Comparison of ENCODE assay signal across 15 cellular contexts in the genomic region with DNA sequence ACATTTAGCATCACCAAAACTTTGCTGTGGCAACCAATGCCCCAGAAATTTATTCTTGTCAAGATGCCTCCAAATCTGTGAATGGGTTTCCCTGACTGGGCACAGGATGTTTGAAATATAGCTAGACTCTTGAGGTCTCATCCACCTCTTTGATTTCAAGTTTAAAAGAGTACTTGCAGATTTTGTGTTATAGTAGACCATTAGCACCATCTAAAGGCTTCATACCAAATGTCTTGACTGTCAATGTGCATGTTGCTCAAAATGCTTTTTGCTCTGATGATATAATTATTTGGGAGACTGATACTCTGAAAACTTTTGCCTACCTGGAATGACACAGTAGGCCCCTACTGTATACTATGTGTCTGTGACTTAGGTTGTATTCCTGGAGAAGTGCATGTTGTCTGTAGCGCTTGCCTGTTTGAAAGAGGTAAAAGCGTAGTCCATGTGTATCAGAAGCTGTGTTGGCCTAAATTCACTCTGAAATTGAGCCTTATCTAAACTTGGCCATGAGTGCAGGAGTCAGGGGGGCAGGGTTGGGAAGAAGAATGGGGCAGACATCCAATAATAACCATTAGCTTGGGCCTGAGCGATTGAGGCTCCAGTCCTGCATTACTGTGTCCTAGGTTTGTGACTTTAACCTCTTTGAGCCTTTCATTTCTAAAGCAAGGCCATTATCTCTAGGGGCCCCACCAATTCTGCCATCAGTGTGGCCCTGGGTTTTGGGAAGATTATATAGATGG. TPM values are rescaled to one million over a fixed set of nuclear protein-coding genes. Genes with fewer than 3 reads are reported as not detected.
DNase-seq lines count a peak whose midpoint lies in the region; ATAC-seq and TF ChIP-seq lines count a peak whose summit lies in the region.
"Had no signal": no experiment of that assay in that cellular context is flagged by ENCODE, and none has a peak within 500 bp of the region (broad histone marks: within the 10 kb centered on the region; RNA-seq: fewer than 3 reads in every experiment).

No MANE protein-coding gene starts in this region.

- H3K27ac Mint-ChIP-seq in mesothelial cell of epicardium: no peak overlapping the region
- H3K27ac Mint-ChIP-seq: memory B cell had no signal

- H3K4me1 Mint-ChIP-seq in mesothelial cell of epicardium: peaks cover 3% of the 10 kb centered on the region
- H3K4me1 Mint-ChIP-seq: memory B cell had no signal

- peak in 1 of 2 donors; percentile 56 for ATAC-seq in gastrocnemius medialis

- intact Hi-C loops in adrenal gland (cut with DNase I): loop anchor here in 1 of 2 donors (10.0 kb wide), 1 partner anchor 105 kb away; no protein-coding TSS in a partner anchor
- intact Hi-C loops in gastrocnemius medialis (cut with DNase I; ENCODE audit: low total_unique reads): loop anchor here (1.0 kb wide), 2 partner anchors 103 to 125 kb away; no protein-coding TSS in a partner anchor

- peaks cover 21% of the 10 kb centered on the region for H3K9me3 Mint-ChIP-seq in mesothelial cell of epicardium
- H3K9me3 Mint-ChIP-seq: memory B cell had no signal

- no peaks in the 10 kb centered on the region for H3K36me3 Mint-ChIP-seq in mesothelial cell of epicardium
- H3K36me3 Mint-ChIP-seq: memory B cell had no signal

- no peaks in the 10 kb centered on the region for H3K27me3 Mint-ChIP-seq in mesothelial cell of epicardium (ENCODE audit: low read depth)
- H3K27me3 Mint-ChIP-seq: memory B cell had no signal

- DNase-seq in NCI-H1092 treated with DMSO at 0.1 percent for 48 hours (lab: John Stamatoyannopoulos, UW) (peak; percentile 27), NCI-H1092 (lab: John Stamatoyannopoulos, UW) (no peak), adrenal gland (no peak), fibroblast of villous mesenchyme (ENCODE audit: low read depth) (peak; percentile 8), gastrocnemius medialis (no peak), mesothelial cell of epicardium (ENCODE audit: low spot score in 2 of 2, unreplicated experiment in 2 of 2) (no peak), erythroblast (lab: John Stamatoyannopoulos, UW) (no peak)
- DNase-seq in activated naive CD4-positive, alpha-beta T cell treated with Interleukin-2 at 50 U/mL for 16 hours: no peak
- DNase-seq: activated naive CD4-positive, alpha-beta T cell; cerebellar nuclear complex; NCI-H2029; spleen; substantia nigra had no signal

- in situ Hi-C loops in gastrocnemius medialis (cut with MboI; ENCODE audit: low sequenced_read_pairs in 4 of 4): loop anchor here in 2 of 4 donors (5.0 to 10.0 kb wide), 2 partner anchors 105 to 107 kb away; no protein-coding TSS in a partner anchor

- no peak overlapping the region for H3K4me3 Mint-ChIP-seq in mesothelial cell of epicardium
- H3K4me3 Mint-ChIP-seq: memory B cell had no signal

- H3K9me3 ChIP-seq in adrenal gland (replicated peaks in 1 of 3) (no peaks in the 10 kb centered on the region), gastrocnemius medialis (no peaks in the 10 kb centered on the region)
- H3K9me3 ChIP-seq: spleen had no signal

- WGBS in adrenal gland, 4 donors: 75 to 85% (median 82%) methylated on average over 3 of the region's 3 CpGs; no CpG with 5 or more reads in 1 of the 4 donors

- TF ChIP-seq CTCF in adrenal gland (IDR thresholded peaks at IDR 0.05) (peak in 4 of 6 experiments; percentile 20 to 44 (median 26)), fibroblast of villous mesenchyme (IDR thresholded peaks at IDR 0.05; ENCODE audit: insufficient read depth, low read depth, low read length) (peak; percentile 17), gastrocnemius medialis (IDR thresholded peaks at IDR 0.05 in 4 of 5, conservative IDR thresholded peaks at IDR 0.05 in 1 of 5) (peak in 4 of 5 experiments; percentile 18 to 43 (median 38)), mesothelial cell of epicardium (IDR thresholded peaks at IDR 0.05; ENCODE audit: unreplicated experiment) (no peak)

- H3K27ac ChIP-seq in adrenal gland (no peak overlapping the region), gastrocnemius medialis (no peak overlapping the region)
- H3K27ac ChIP-seq: spleen had no signal

- peaks cover 12% of the 10 kb centered on the region for H3K27me3 ChIP-seq in adrenal gland
- no peaks in the 10 kb centered on the region for H3K27me3 ChIP-seq in gastrocnemius medialis

- no peak for TF ChIP-seq POLR2A in adrenal gland (IDR thresholded peaks at IDR 0.05)
- no peak for TF ChIP-seq POLR2A in gastrocnemius medialis (IDR thresholded peaks at IDR 0.05)
- TF ChIP-seq POLR2A in erythroblast (IDR thresholded peaks at IDR 0.05; ENCODE audit: low read length): no peak

- no peaks in the 10 kb centered on the region for H3K4me1 ChIP-seq in adrenal gland (replicated peaks in 1 of 2)
- no peaks in the 10 kb centered on the region for H3K4me1 ChIP-seq in gastrocnemius medialis
- H3K4me1 ChIP-seq: spleen had no signal

- no peak overlapping the region for H3K4me3 ChIP-seq in adrenal gland
- H3K4me3 ChIP-seq in fibroblast of villous mesenchyme (ENCODE audit: low read depth, low read length): no peak overlapping the region
- H3K4me3 ChIP-seq in gastrocnemius medialis: no peak overlapping the region
- H3K4me3 ChIP-seq: spleen had no signal

- H3K36me3 ChIP-seq in adrenal gland (replicated peaks in 1 of 2) (no peaks in the 10 kb centered on the region), gastrocnemius medialis (no peaks in the 10 kb centered on the region)
- H3K36me3 ChIP-seq: spleen had no signal

RNA-seq across cellular contexts. Expression of a gene that starts 33.8 kb away (rescaled TPM):
- total RNA-seq in adrenal gland: 1 to 10 TPM in 1 of 8 donors, under 1 TPM in 3, not detected in 4; 0.38 to 4.3 (median 0.66) TPM
- under 1 TPM; 0.07 to 0.32 (median 0.20) TPM for polyA plus RNA-seq in adrenal gland
- total RNA-seq in fibroblast of villous mesenchyme: under 0.01 TPM in 1 of 2 replicates, not detected in the other
- total RNA-seq in gastrocnemius medialis: not detected
- 0.29 to 0.66 TPM (median 0.45 TPM) in 3 replicates for total RNA-seq in mesothelial cell of epicardium
- total RNA-seq: A172 had no signal

RNA-seq across cellular contexts. Expression of a gene that starts 57.1 kb away (rescaled TPM):
- total RNA-seq in adrenal gland (10 to 100 TPM; 27.9 to 90.0 (median 49.2) TPM), fibroblast of villous mesenchyme (under 0.01 and 0.43 TPM in 2 replicates), gastrocnemius medialis (10 to 100 TPM in 3 of 4 donors, 1 to 10 TPM in 1; 7.8 to 34.5 (median 29.3) TPM), mesothelial cell of epicardium (0.44 to 0.65 TPM (median 0.57 TPM) in 3 replicates)
- 10 to 100 TPM; 16.5 to 49.4 (median 27.6) TPM for polyA plus RNA-seq in adrenal gland
- total RNA-seq: A172 had no signal

Comparison
In these comparisons a context has a peak if more than half of its experiments do, and no peak if none do; other contexts are left out.
1. DNase-seq: peak in NCI-H1092 treated with DMSO at 0.1 percent for 48 hours (single experiment) and fibroblast of villous mesenchyme (single experiment); none in NCI-H1092 (single experiment), adrenal gland (0 of 7), gastrocnemius medialis (0 of 2), mesothelial cell of epicardium (0 of 2), erythroblast (0 of 2) and activated naive CD4-positive, alpha-beta T cell treated with Interleukin-2 at 50 U/mL for 16 hours (single experiment).